Comparison of ENCODE assay signal across 1 cellular context in the genomic region with DNA sequence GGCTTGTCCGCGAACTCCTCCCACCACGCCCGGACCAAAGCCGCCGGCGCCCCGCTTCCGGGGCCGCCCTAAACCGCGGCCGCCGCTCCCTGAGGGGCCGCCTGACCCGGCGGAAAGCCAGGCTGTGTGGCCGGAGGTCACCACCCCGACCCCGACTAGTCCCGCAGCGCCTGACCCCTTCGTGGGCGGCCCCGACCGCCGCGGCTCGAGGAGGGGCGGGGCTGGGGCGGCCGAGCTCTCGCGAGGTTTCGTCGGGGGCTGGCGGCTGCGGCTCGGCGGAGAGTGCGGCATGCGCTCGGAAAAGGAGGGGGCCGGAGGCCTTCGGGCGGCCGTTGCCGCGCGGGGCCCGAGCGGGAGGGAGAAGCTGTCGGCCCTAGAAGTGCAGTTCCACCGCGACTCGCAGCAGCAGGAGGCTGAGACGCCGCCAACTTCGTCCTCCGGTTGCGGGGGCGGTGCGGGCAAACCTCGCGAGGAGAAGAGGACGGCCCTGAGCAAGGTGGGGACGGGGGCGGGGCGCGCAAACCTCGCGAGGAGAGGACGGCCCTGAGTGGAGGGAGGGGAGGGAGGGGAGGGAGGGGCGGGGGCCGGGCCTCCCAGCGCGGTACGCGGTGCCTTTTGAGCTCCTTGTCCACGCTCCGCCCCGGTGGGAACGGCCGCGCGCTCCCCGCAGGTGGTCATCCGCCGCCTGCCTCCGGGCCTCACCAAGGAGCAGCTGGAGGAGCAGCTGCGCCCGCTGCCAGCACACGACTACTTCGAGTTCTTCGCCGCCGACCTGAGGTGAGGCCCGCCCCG.
TF ChIP-seq lines count a peak whose summit lies in the region.

A gene with protein sequence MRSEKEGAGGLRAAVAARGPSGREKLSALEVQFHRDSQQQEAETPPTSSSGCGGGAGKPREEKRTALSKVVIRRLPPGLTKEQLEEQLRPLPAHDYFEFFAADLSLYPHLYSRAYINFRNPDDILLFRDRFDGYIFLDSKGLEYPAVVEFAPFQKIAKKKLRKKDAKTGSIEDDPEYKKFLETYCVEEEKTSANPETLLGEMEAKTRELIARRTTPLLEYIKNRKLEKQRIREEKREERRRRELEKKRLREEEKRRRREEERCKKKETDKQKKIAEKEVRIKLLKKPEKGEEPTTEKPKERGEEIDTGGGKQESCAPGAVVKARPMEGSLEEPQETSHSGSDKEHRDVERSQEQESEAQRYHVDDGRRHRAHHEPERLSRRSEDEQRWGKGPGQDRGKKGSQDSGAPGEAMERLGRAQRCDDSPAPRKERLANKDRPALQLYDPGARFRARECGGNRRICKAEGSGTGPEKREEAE (plus strand): TSS at position 251 of the 792 bp plus-strand sequence. CDS start 39 bp downstream, at position 290.

TF ChIP-seq in WTC11, 78 proteins besides CTCF, POLR2A, EP300 and RAD21 (continued from another document and continues in another):
- TF ChIP-seq, protein P1, sequence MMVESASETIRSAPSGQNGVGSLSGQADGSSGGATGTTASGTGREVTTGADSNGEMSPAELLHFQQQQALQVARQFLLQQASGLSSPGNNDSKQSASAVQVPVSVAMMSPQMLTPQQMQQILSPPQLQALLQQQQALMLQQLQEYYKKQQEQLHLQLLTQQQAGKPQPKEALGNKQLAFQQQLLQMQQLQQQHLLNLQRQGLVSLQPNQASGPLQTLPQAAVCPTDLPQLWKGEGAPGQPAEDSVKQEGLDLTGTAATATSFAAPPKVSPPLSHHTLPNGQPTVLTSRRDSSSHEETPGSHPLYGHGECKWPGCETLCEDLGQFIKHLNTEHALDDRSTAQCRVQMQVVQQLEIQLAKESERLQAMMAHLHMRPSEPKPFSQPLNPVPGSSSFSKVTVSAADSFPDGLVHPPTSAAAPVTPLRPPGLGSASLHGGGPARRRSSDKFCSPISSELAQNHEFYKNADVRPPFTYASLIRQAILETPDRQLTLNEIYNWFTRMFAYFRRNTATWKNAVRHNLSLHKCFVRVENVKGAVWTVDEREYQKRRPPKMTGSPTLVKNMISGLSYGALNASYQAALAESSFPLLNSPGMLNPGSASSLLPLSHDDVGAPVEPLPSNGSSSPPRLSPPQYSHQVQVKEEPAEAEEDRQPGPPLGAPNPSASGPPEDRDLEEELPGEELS (CRISPR knock-in tag; IDR thresholded peaks at IDR 0.05): peak; percentile 77
- TF ChIP-seq PRRX2 (CRISPR knock-in tag; IDR thresholded peaks at IDR 0.05): no peak
- TF ChIP-seq, protein P2, sequence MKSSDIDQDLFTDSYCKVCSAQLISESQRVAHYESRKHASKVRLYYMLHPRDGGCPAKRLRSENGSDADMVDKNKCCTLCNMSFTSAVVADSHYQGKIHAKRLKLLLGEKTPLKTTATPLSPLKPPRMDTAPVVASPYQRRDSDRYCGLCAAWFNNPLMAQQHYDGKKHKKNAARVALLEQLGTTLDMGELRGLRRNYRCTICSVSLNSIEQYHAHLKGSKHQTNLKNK (CRISPR knock-in tag; IDR thresholded peaks at IDR 0.05): no peak
- TF ChIP-seq, protein P3, sequence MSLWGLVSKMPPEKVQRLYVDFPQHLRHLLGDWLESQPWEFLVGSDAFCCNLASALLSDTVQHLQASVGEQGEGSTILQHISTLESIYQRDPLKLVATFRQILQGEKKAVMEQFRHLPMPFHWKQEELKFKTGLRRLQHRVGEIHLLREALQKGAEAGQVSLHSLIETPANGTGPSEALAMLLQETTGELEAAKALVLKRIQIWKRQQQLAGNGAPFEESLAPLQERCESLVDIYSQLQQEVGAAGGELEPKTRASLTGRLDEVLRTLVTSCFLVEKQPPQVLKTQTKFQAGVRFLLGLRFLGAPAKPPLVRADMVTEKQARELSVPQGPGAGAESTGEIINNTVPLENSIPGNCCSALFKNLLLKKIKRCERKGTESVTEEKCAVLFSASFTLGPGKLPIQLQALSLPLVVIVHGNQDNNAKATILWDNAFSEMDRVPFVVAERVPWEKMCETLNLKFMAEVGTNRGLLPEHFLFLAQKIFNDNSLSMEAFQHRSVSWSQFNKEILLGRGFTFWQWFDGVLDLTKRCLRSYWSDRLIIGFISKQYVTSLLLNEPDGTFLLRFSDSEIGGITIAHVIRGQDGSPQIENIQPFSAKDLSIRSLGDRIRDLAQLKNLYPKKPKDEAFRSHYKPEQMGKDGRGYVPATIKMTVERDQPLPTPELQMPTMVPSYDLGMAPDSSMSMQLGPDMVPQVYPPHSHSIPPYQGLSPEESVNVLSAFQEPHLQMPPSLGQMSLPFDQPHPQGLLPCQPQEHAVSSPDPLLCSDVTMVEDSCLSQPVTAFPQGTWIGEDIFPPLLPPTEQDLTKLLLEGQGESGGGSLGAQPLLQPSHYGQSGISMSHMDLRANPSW (CRISPR knock-in tag; conservative IDR thresholded peaks at IDR 0.05; ENCODE audit: low read depth): no peak
- TF ChIP-seq ZNF263 (CRISPR knock-in tag; IDR thresholded peaks at IDR 0.05; ENCODE audit: low read depth): peak; percentile 49; the same call in 1 of the 2 replicates
- TF ChIP-seq, protein P4, sequence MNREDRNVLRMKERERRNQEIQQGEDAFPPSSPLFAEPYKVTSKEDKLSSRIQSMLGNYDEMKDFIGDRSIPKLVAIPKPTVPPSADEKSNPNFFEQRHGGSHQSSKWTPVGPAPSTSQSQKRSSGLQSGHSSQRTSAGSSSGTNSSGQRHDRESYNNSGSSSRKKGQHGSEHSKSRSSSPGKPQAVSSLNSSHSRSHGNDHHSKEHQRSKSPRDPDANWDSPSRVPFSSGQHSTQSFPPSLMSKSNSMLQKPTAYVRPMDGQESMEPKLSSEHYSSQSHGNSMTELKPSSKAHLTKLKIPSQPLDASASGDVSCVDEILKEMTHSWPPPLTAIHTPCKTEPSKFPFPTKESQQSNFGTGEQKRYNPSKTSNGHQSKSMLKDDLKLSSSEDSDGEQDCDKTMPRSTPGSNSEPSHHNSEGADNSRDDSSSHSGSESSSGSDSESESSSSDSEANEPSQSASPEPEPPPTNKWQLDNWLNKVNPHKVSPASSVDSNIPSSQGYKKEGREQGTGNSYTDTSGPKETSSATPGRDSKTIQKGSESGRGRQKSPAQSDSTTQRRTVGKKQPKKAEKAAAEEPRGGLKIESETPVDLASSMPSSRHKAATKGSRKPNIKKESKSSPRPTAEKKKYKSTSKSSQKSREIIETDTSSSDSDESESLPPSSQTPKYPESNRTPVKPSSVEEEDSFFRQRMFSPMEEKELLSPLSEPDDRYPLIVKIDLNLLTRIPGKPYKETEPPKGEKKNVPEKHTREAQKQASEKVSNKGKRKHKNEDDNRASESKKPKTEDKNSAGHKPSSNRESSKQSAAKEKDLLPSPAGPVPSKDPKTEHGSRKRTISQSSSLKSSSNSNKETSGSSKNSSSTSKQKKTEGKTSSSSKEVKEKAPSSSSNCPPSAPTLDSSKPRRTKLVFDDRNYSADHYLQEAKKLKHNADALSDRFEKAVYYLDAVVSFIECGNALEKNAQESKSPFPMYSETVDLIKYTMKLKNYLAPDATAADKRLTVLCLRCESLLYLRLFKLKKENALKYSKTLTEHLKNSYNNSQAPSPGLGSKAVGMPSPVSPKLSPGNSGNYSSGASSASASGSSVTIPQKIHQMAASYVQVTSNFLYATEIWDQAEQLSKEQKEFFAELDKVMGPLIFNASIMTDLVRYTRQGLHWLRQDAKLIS (CRISPR knock-in tag; IDR thresholded peaks at IDR 0.05; ENCODE audit: borderline replicate concordance): no peak
- TF ChIP-seq, protein P5, sequence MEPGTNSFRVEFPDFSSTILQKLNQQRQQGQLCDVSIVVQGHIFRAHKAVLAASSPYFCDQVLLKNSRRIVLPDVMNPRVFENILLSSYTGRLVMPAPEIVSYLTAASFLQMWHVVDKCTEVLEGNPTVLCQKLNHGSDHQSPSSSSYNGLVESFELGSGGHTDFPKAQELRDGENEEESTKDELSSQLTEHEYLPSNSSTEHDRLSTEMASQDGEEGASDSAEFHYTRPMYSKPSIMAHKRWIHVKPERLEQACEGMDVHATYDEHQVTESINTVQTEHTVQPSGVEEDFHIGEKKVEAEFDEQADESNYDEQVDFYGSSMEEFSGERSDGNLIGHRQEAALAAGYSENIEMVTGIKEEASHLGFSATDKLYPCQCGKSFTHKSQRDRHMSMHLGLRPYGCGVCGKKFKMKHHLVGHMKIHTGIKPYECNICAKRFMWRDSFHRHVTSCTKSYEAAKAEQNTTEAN (CRISPR knock-in tag; IDR thresholded peaks at IDR 0.05): peak; percentile 92
- TF ChIP-seq MXD4 (CRISPR knock-in tag; IDR thresholded peaks at IDR 0.05; ENCODE audit: borderline replicate concordance): no peak
- TF ChIP-seq, protein P6, sequence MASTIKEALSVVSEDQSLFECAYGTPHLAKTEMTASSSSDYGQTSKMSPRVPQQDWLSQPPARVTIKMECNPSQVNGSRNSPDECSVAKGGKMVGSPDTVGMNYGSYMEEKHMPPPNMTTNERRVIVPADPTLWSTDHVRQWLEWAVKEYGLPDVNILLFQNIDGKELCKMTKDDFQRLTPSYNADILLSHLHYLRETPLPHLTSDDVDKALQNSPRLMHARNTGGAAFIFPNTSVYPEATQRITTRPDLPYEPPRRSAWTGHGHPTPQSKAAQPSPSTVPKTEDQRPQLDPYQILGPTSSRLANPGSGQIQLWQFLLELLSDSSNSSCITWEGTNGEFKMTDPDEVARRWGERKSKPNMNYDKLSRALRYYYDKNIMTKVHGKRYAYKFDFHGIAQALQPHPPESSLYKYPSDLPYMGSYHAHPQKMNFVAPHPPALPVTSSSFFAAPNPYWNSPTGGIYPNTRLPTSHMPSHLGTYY (CRISPR knock-in tag; IDR thresholded peaks at IDR 0.05): no peak
- peak; percentile 27; the same call in 1 of the 2 replicates for TF ChIP-seq FOXK1 (CRISPR knock-in tag; IDR thresholded peaks at IDR 0.05)
- no peak for TF ChIP-seq ZNF219 (CRISPR knock-in tag; IDR thresholded peaks at IDR 0.05; ENCODE audit: borderline replicate concordance)
- TF ChIP-seq, protein P7, sequence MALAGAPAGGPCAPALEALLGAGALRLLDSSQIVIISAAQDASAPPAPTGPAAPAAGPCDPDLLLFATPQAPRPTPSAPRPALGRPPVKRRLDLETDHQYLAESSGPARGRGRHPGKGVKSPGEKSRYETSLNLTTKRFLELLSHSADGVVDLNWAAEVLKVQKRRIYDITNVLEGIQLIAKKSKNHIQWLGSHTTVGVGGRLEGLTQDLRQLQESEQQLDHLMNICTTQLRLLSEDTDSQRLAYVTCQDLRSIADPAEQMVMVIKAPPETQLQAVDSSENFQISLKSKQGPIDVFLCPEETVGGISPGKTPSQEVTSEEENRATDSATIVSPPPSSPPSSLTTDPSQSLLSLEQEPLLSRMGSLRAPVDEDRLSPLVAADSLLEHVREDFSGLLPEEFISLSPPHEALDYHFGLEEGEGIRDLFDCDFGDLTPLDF (CRISPR knock-in tag; IDR thresholded peaks at IDR 0.05): no peak
- TF ChIP-seq, protein P8, sequence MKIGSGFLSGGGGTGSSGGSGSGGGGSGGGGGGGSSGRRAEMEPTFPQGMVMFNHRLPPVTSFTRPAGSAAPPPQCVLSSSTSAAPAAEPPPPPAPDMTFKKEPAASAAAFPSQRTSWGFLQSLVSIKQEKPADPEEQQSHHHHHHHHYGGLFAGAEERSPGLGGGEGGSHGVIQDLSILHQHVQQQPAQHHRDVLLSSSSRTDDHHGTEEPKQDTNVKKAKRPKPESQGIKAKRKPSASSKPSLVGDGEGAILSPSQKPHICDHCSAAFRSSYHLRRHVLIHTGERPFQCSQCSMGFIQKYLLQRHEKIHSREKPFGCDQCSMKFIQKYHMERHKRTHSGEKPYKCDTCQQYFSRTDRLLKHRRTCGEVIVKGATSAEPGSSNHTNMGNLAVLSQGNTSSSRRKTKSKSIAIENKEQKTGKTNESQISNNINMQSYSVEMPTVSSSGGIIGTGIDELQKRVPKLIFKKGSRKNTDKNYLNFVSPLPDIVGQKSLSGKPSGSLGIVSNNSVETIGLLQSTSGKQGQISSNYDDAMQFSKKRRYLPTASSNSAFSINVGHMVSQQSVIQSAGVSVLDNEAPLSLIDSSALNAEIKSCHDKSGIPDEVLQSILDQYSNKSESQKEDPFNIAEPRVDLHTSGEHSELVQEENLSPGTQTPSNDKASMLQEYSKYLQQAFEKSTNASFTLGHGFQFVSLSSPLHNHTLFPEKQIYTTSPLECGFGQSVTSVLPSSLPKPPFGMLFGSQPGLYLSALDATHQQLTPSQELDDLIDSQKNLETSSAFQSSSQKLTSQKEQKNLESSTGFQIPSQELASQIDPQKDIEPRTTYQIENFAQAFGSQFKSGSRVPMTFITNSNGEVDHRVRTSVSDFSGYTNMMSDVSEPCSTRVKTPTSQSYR (CRISPR knock-in tag; IDR thresholded peaks at IDR 0.05): 0 out of 2 replicates have a peak, but pooled peaks have one; percentile 37
- TF ChIP-seq IRF2 (CRISPR knock-in tag; IDR thresholded peaks at IDR 0.05; ENCODE audit: borderline replicate concordance, low read depth): no peak
- TF ChIP-seq, protein P9, sequence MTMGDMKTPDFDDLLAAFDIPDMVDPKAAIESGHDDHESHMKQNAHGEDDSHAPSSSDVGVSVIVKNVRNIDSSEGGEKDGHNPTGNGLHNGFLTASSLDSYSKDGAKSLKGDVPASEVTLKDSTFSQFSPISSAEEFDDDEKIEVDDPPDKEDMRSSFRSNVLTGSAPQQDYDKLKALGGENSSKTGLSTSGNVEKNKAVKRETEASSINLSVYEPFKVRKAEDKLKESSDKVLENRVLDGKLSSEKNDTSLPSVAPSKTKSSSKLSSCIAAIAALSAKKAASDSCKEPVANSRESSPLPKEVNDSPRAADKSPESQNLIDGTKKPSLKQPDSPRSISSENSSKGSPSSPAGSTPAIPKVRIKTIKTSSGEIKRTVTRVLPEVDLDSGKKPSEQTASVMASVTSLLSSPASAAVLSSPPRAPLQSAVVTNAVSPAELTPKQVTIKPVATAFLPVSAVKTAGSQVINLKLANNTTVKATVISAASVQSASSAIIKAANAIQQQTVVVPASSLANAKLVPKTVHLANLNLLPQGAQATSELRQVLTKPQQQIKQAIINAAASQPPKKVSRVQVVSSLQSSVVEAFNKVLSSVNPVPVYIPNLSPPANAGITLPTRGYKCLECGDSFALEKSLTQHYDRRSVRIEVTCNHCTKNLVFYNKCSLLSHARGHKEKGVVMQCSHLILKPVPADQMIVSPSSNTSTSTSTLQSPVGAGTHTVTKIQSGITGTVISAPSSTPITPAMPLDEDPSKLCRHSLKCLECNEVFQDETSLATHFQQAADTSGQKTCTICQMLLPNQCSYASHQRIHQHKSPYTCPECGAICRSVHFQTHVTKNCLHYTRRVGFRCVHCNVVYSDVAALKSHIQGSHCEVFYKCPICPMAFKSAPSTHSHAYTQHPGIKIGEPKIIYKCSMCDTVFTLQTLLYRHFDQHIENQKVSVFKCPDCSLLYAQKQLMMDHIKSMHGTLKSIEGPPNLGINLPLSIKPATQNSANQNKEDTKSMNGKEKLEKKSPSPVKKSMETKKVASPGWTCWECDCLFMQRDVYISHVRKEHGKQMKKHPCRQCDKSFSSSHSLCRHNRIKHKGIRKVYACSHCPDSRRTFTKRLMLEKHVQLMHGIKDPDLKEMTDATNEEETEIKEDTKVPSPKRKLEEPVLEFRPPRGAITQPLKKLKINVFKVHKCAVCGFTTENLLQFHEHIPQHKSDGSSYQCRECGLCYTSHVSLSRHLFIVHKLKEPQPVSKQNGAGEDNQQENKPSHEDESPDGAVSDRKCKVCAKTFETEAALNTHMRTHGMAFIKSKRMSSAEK (CRISPR knock-in tag; IDR thresholded peaks at IDR 0.05; ENCODE audit: borderline replicate concordance): peak; percentile 43; the same call in 1 of the 2 replicates
- no peak for TF ChIP-seq TP53 (CRISPR knock-in tag; IDR thresholded peaks at IDR 0.05)
- TF ChIP-seq GTF2I (CRISPR knock-in tag; conservative IDR thresholded peaks at IDR 0.05): no peak
- no peak for TF ChIP-seq SMAD3 (CRISPR knock-in tag; IDR thresholded peaks at IDR 0.05; ENCODE audit: borderline replicate concordance)
- peak; percentile 39; the same call in 1 of the 2 replicates for TF ChIP-seq ELF4 (CRISPR knock-in tag; IDR thresholded peaks at IDR 0.05; ENCODE audit: low read depth)
- TF ChIP-seq ZNF423 (CRISPR knock-in tag; IDR thresholded peaks at IDR 0.05): 0 out of 2 replicates have a peak, but pooled peaks have one; percentile 21
